8 cellular contexts compared by ENCODE assay signal in the genomic region with DNA sequence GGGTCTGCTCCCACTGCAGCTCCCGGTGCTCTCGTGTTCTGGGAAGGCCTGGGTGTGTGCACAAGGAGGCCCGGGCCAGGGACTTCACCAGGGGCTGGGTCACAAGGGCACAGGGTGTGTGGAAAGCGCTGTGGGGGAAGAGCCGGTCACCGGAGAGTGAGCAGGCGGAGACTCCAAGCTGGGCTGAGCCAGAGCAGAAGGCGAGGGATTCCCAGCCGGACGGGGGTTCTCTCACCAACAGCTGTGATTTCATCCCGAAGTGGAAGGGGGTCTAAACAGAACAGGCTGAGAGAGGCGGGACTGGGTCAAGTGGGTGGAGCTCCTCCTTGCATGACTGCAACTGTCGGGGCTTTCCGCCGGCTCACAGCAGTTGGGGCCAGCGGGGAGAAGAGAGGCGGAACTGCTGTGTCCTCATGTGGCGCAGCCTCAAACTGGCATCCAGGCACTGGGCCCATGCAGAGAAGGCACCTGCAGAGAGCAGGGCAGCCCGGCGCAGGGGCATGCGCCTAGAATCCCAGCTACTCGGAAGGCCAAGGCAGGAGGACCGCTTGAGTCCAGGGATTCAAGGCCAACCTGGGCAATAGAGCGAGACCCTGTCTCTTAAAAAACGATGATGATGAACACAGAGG. TPM values are rescaled to one million over a fixed set of nuclear protein-coding genes. Genes with fewer than 3 reads are reported as not detected.
DNase-seq lines count a peak whose midpoint lies in the region; ATAC-seq and TF ChIP-seq lines count a peak whose summit lies in the region.

No MANE protein-coding gene starts in this region.

- intact Hi-C loops in adrenal gland (cut with DNase I) = no loop called here
- intact Hi-C loops in stomach (cut with DNase I; ENCODE audit: low total_unique reads) = no loop called here

- peak; percentile 47 for ATAC-seq in GM18520 (IDR thresholded peaks at IDR 0.05; ENCODE audit: unreplicated experiment)
- ATAC-seq in HG02943 (IDR thresholded peaks at IDR 0.05; ENCODE audit: low read depth, unreplicated experiment) = peak; percentile 54
- ATAC-seq in T-cell (replicated peaks in 1 of 4) = peak; percentile 79 to 86 (median 83)
- ATAC-seq in naive B cell (ENCODE audit: low read depth in 2 of 2) = peak; percentile 79 to 80

- POLR2A ChIA-PET in T-cell (lab: Charles Lee) = interaction anchor here (0.6 to 2.9 kb wide), 8 partner anchors 8 to 1754 kb away, joined by 3 to 7 read pairs (median 4); partner anchors contain the start of gene PRKRIP1 (in 1 of the 2)

- H3K36me3 ChIP-seq in adrenal gland (replicated peaks in 1 of 2) (peaks cover 0 to 46% of the 10 kb centered on the region in 2 donors), stomach (peaks cover 26 to 70% (median 64%) of the 10 kb centered on the region in 4 donors)

- H3K4me1 ChIP-seq in adrenal gland (replicated peaks in 1 of 2) (no peaks in the 10 kb centered on the region), stomach (peaks cover 0 to 39% (median 3%) of the 10 kb centered on the region in 4 donors)

- H3K4me3 ChIP-seq in adrenal gland = no peak overlapping the region
- H3K4me3 ChIP-seq in stomach = peak overlapping the region in 2 of 4 donors; percentile 6 to 7

- H3K27ac Mint-ChIP-seq in T-cell (peak overlapping the region; percentile 100), naive B cell (peak overlapping the region; percentile 100)

- WGBS in adrenal gland, 4 donors = 62 to 83% (median 69%) methylated on average over 16 to 25 of the region's 25 CpGs
- WGBS in stomach, 5 donors = 63 to 81% (median 69%) methylated on average over 22 to 25 of the region's 25 CpGs

- H3K27me3 Mint-ChIP-seq in T-cell (no peaks in the 10 kb centered on the region), naive B cell (no peaks in the 10 kb centered on the region)

- DNase-seq in T-cell = peak; percentile 71 to 91 (median 85)
- peak in 4 of 7 donors; percentile 38 to 67 (median 44) for DNase-seq in adrenal gland
- peak; percentile 92 for DNase-seq in naive B cell
- peak; percentile 63 for DNase-seq in stomach
- no peak for DNase-seq in NCI-H187 (lab: John Stamatoyannopoulos, UW)
- DNase-seq in HUDEP-2 (lab: John Stamatoyannopoulos, UW; ENCODE audit: unreplicated experiment in 76 of 76) = no peak

- peak overlapping the region in 3 of 5 donors; percentile 16 to 75 (median 68) for H3K27ac ChIP-seq in adrenal gland
- peak overlapping the region; percentile 47 to 87 (median 69) for H3K27ac ChIP-seq in stomach

- CTCF ChIA-PET in T-cell (lab: Charles Lee) = interaction anchor here (0.6 to 1.8 kb wide), 7 partner anchors 8 to 30 kb away, joined by 3 to 19 read pairs (median 5); partner anchors contain the start of genes ORAI2 (in 1 of the 2) and PRKRIP1 (in 1 of the 2)

- H3K4me1 Mint-ChIP-seq in T-cell (peaks cover 73 to 81% (median 74%) of the 10 kb centered on the region in 3 donors), naive B cell (peaks cover 53 to 97% (median 61%) of the 10 kb centered on the region in 3 donors)

- TF ChIP-seq EP300 in stomach (IDR thresholded peaks at IDR 0.05) = no peak

- no peaks in the 10 kb centered on the region for H3K27me3 ChIP-seq in adrenal gland
- H3K27me3 ChIP-seq in stomach = no peaks in the 10 kb centered on the region

- H3K36me3 Mint-ChIP-seq in T-cell = peaks cover 15% of the 10 kb centered on the region
- H3K36me3 Mint-ChIP-seq in naive B cell = no peaks in the 10 kb centered on the region

- TF ChIP-seq CTCF in adrenal gland (IDR thresholded peaks at IDR 0.05) (no peak), stomach (IDR thresholded peaks at IDR 0.05) (no peak)

- peak overlapping the region; percentile 82 to 84 (median 82) for H3K4me3 Mint-ChIP-seq in T-cell
- H3K4me3 Mint-ChIP-seq in naive B cell = peak overlapping the region; percentile 74 to 93 (median 88)

- TF ChIP-seq POLR2A in adrenal gland (IDR thresholded peaks at IDR 0.05) (no peak), stomach (IDR thresholded peaks at IDR 0.05) (no peak)

- H3K9me3 Mint-ChIP-seq in T-cell (no peaks in the 10 kb centered on the region), naive B cell (peaks cover 0 to 4% (median 0%) of the 10 kb centered on the region in 7 donors)

- H3K9me3 ChIP-seq in adrenal gland (replicated peaks in 1 of 3) (no peaks in the 10 kb centered on the region), stomach (no peaks in the 10 kb centered on the region)

RNA-seq across cellular contexts. Expression of gene ORAI2, which starts 7.6 kb away (rescaled TPM):
- total RNA-seq in T-cell (10 to 100 TPM; 23.0 to 47.5 (median 37.8) TPM), adrenal gland (100 to 1,000 TPM in 1 of 8 donors, 10 to 100 TPM in 7; 25.7 to 110 (median 43.1) TPM), stomach (10 to 100 TPM in 1 of 5 donors, 1 to 10 TPM in 2, under 1 TPM in 1, not detected in 1; 0.58 to 44.3 (median 9.1) TPM)
- polyA plus RNA-seq in adrenal gland (10 to 100 TPM in 1 of 3 donors, 1 to 10 TPM in 2; 7.0 to 12.7 (median 7.0) TPM), naive B cell (ENCODE audit: low read depth in 6 of 6) (100 to 1,000 TPM; 236 to 340 (median 260) TPM), stomach (1 to 10 TPM; 1.9 to 8.0 (median 5.7) TPM)

RNA-seq across cellular contexts. Expression of gene PRKRIP1, which starts 29.6 kb away (rescaled TPM):
- total RNA-seq in T-cell (10 to 100 TPM; 37.1 to 56.2 (median 48.3) TPM), adrenal gland (10 to 100 TPM; 19.4 to 54.7 (median 31.1) TPM), stomach (10 to 100 TPM; 23.9 to 92.7 (median 34.0) TPM)
- polyA plus RNA-seq in adrenal gland (100 to 1,000 TPM in 1 of 3 donors, 10 to 100 TPM in 2; 27.7 to 114 (median 65.9) TPM), naive B cell (ENCODE audit: low read depth in 6 of 6) (10 to 100 TPM; 13.1 to 28.6 (median 17.4) TPM), stomach (10 to 100 TPM; 23.5 to 29.6 (median 28.7) TPM)

RNA-seq across cellular contexts. Expression of gene ALKBH4, which starts 38.9 kb away (rescaled TPM):
- total RNA-seq in T-cell = 10 to 100 TPM in 3 of 5 donors, 1 to 10 TPM in 2; 5.6 to 13.5 (median 12.2) TPM
- 10 to 100 TPM; 12.1 to 37.4 (median 12.8) TPM for total RNA-seq in adrenal gland
- 1 to 10 TPM; 6.0 to 9.2 (median 9.1) TPM for polyA plus RNA-seq in adrenal gland
- 10 to 100 TPM; 12.4 to 23.5 (median 19.0) TPM for polyA plus RNA-seq in naive B cell (ENCODE audit: low read depth in 6 of 6)
- total RNA-seq in stomach = 10 to 100 TPM in 1 of 5 donors, 1 to 10 TPM in 4; 1.2 to 27.4 (median 7.5) TPM
- 1 to 10 TPM; 8.7 to 9.5 (median 9.2) TPM for polyA plus RNA-seq in stomach

RNA-seq across cellular contexts. Expression of gene LRWD1, which starts 39.0 kb away (rescaled TPM):
- total RNA-seq in T-cell (10 to 100 TPM; 14.0 to 29.0 (median 23.9) TPM), adrenal gland (10 to 100 TPM; 13.0 to 48.9 (median 25.1) TPM), stomach (100 to 1,000 TPM in 1 of 5 donors, 10 to 100 TPM in 3, 1 to 10 TPM in 1; 4.5 to 238 (median 14.7) TPM)
- polyA plus RNA-seq in adrenal gland (10 to 100 TPM in 2 of 3 donors, 1 to 10 TPM in 1; 7.3 to 24.5 (median 22.9) TPM), naive B cell (ENCODE audit: low read depth in 6 of 6) (10 to 100 TPM in 5 of 6 donors, 1 to 10 TPM in 1; 6.9 to 22.1 (median 17.3) TPM), stomach (10 to 100 TPM in 2 of 3 donors, 1 to 10 TPM in 1; 9.1 to 12.7 (median 11.4) TPM)

RNA-seq across cellular contexts. Expression of gene POLR2J, which starts 53.0 kb away (rescaled TPM):
- total RNA-seq in T-cell = 10 to 100 TPM; 35.2 to 53.7 (median 42.3) TPM
- 10 to 100 TPM; 15.0 to 63.5 (median 52.5) TPM for total RNA-seq in adrenal gland
- 100 to 1,000 TPM in 2 of 3 donors, 10 to 100 TPM in 1; 75.8 to 295 (median 172) TPM for polyA plus RNA-seq in adrenal gland
- 100 to 1,000 TPM in 3 of 6 donors, 10 to 100 TPM in 3; 65.4 to 149 (median 107) TPM for polyA plus RNA-seq in naive B cell (ENCODE audit: low read depth in 6 of 6)
- 1 to 10 TPM; 1.2 to 8.1 (median 5.7) TPM for total RNA-seq in stomach
- polyA plus RNA-seq in stomach = 100 to 1,000 TPM; 100 to 152 (median 141) TPM

Comparison
In these comparisons a context has a peak if more than half of its experiments do, and no peak if none do; other contexts are left out.
1. DNase-seq: peak in T-cell (34 of 34), adrenal gland (4 of 7), naive B cell (single experiment) and stomach (single experiment); none in NCI-H187 (0 of 2) and HUDEP-2 (0 of 76).
2. Peak in every context shown above with its lines, with median percentiles within 50 percentile points of each other: ATAC-seq.